ENCODE assay signal across 10 cellular contexts in genomic region chr17:42623732-42624596, GRCh38. TPM values are rescaled to one million over a fixed set of nuclear protein-coding genes. Genes with fewer than 3 reads are reported as not detected.
DNase-seq lines count a peak whose midpoint lies in the region; ATAC-seq and TF ChIP-seq lines count a peak whose summit lies in the region.
"Had no signal": no experiment of that assay in that cellular context is flagged by ENCODE, and none has a peak within 500 bp of the region (broad histone marks: within the 10 kb centered on the region; RNA-seq: fewer than 3 reads in every experiment).

No MANE protein-coding gene starts in this region.

- peaks cover 2% of the 10 kb centered on the region for H3K4me1 Mint-ChIP-seq in stimulated activated effector memory CD8-positive, alpha-beta T cell treated with anti-CD3 and anti-CD28 coated beads, Interleukin-12 subunit alpha, Interleukin-12 subunit beta, amount 100 ng/mL, for 72 hours

- intact Hi-C loops in heart right ventricle (cut with DNase I) = no loop called here
- intact Hi-C loops in left ventricle myocardium inferior (cut with micrococcal nuclease) = no loop called here
- intact Hi-C loops in esophagus squamous epithelium (cut with DNase I) = no loop called here

- H3K27ac Mint-ChIP-seq in stimulated activated effector memory CD8-positive, alpha-beta T cell treated with anti-CD3 and anti-CD28 coated beads, Interleukin-12 subunit alpha, Interleukin-12 subunit beta, amount 100 ng/mL, for 72 hours = no peak overlapping the region
- H3K27ac Mint-ChIP-seq: activated naive CD8-positive, alpha-beta T cell treated with anti-CD3 and anti-CD28 coated beads for 36 hours; nephron had no signal

- no peak overlapping the region for H3K4me3 ChIP-seq in heart right ventricle
- H3K4me3 ChIP-seq in left ventricle myocardium inferior = no peak overlapping the region
- no peak overlapping the region for H3K4me3 ChIP-seq in esophagus squamous epithelium

- ATAC-seq in heart right ventricle (peak in 6 of 8 donors; percentile 17 to 73 (median 54)), HG03159 (IDR thresholded peaks at IDR 0.05; ENCODE audit: unreplicated experiment) (no peak), GM18498 (IDR thresholded peaks at IDR 0.05; ENCODE audit: unreplicated experiment) (no peak)
- no peak for ATAC-seq in stimulated activated effector memory CD8-positive, alpha-beta T cell treated with anti-CD3 and anti-CD28 coated beads, Interleukin-12 subunit alpha, Interleukin-12 subunit beta, amount 100 ng/mL, for 72 hours

- no peaks in the 10 kb centered on the region for H3K36me3 ChIP-seq in heart right ventricle
- H3K36me3 ChIP-seq in left ventricle myocardium inferior = no peaks in the 10 kb centered on the region
- H3K36me3 ChIP-seq in esophagus squamous epithelium = no peaks in the 10 kb centered on the region

- H3K27ac ChIP-seq in heart right ventricle = no peak overlapping the region
- H3K27ac ChIP-seq in left ventricle myocardium inferior (replicated peaks) = no peak overlapping the region
- peak overlapping the region; percentile 75 to 86 (median 79) for H3K27ac ChIP-seq in esophagus squamous epithelium

- 81 to 88% methylated on average over 7 of the region's 7 CpGs for WGBS in heart right ventricle, 2 donors
- whole genome bisulfite sequencing in esophagus squamous epithelium, 2 donors = 52 to 69% methylated on average over 7 of the region's 7 CpGs

- TF ChIP-seq CTCF in heart right ventricle (IDR thresholded peaks at IDR 0.05) = no peak
- no peak for TF ChIP-seq CTCF in left ventricle myocardium inferior (IDR thresholded peaks at IDR 0.05; ENCODE audit: borderline replicate concordance)
- peak in 1 of 6 experiments; percentile 10 for TF ChIP-seq CTCF in esophagus squamous epithelium (IDR thresholded peaks at IDR 0.05)

- no peak overlapping the region for H3K4me3 Mint-ChIP-seq in stimulated activated effector memory CD8-positive, alpha-beta T cell treated with anti-CD3 and anti-CD28 coated beads, Interleukin-12 subunit alpha, Interleukin-12 subunit beta, amount 100 ng/mL, for 72 hours
- H3K4me3 Mint-ChIP-seq: activated naive CD8-positive, alpha-beta T cell treated with anti-CD3 and anti-CD28 coated beads for 36 hours; nephron had no signal

- H3K4me1 ChIP-seq in heart right ventricle (peaks cover 0 to 4% (median 2%) of the 10 kb centered on the region in 9 donors), left ventricle myocardium inferior (peaks cover 4% of the 10 kb centered on the region), esophagus squamous epithelium (peaks cover 7 to 37% (median 13%) of the 10 kb centered on the region in 3 donors)

- TF ChIP-seq POLR2A in esophagus squamous epithelium (IDR thresholded peaks at IDR 0.05) = no peak

- H3K27me3 ChIP-seq in heart right ventricle (no peaks in the 10 kb centered on the region), left ventricle myocardium inferior (ENCODE audit: low read depth) (no peaks in the 10 kb centered on the region), esophagus squamous epithelium (no peaks in the 10 kb centered on the region)

- DNase-seq in heart right ventricle = no peak
- DNase-seq in left ventricle myocardium inferior = no peak
- DNase-seq in RPMI7951 (ENCODE audit: low read depth) = peak; percentile 58
- no peak for DNase-seq in esophagus squamous epithelium (lab: John Stamatoyannopoulos, UW)
- no peak for DNase-seq in stimulated activated effector memory CD8-positive, alpha-beta T cell treated with anti-CD3 and anti-CD28 coated beads, Interleukin-12 subunit alpha, Interleukin-12 subunit beta, amount 100 ng/mL, for 72 hours (ENCODE audit: low spot score in 2 of 2)
- no peak for DNase-seq in SIG-M5 treated with dmso at 0.1 percent for 504 hours (lab: John Stamatoyannopoulos, UW; ENCODE audit: unreplicated experiment)
- DNase-seq: activated naive CD8-positive, alpha-beta T cell treated with anti-CD3 and anti-CD28 coated beads for 36 hours had no signal

- H3K9me3 Mint-ChIP-seq in stimulated activated effector memory CD8-positive, alpha-beta T cell treated with anti-CD3 and anti-CD28 coated beads, Interleukin-12 subunit alpha, Interleukin-12 subunit beta, amount 100 ng/mL, for 72 hours = no peaks in the 10 kb centered on the region
- H3K9me3 Mint-ChIP-seq: activated naive CD8-positive, alpha-beta T cell treated with anti-CD3 and anti-CD28 coated beads for 36 hours; nephron had no signal

- H3K9me3 ChIP-seq in heart right ventricle (no peaks in the 10 kb centered on the region), left ventricle myocardium inferior (replicated peaks) (no peaks in the 10 kb centered on the region), esophagus squamous epithelium (no peaks in the 10 kb centered on the region)

- no peaks in the 10 kb centered on the region for H3K36me3 Mint-ChIP-seq in stimulated activated effector memory CD8-positive, alpha-beta T cell treated with anti-CD3 and anti-CD28 coated beads, Interleukin-12 subunit alpha, Interleukin-12 subunit beta, amount 100 ng/mL, for 72 hours
- H3K36me3 Mint-ChIP-seq: activated naive CD8-positive, alpha-beta T cell treated with anti-CD3 and anti-CD28 coated beads for 36 hours had no signal

RNA-seq across cellular contexts. Expression of gene TUBG1, which starts 14.5 kb away (rescaled TPM):
- total RNA-seq in heart right ventricle (10 to 100 TPM; 28.2 to 59.8 (median 43.7) TPM), left ventricle myocardium inferior (48.0 TPM), esophagus squamous epithelium (10 to 100 TPM; 22.3 to 61.9 (median 46.5) TPM)
- polyA plus RNA-seq in heart right ventricle = 100 to 1,000 TPM in 1 of 2 donors, 10 to 100 TPM in 1; 33.9 to 107 TPM
- total RNA-seq in RPMI7951 (2014; rRNA removed; shearing (Covaris generic)) = 128 and 148 TPM in 2 replicates

RNA-seq across cellular contexts. Expression of gene RETREG3, which starts 14.8 kb away (rescaled TPM):
- 10 to 100 TPM; 18.5 to 29.9 (median 25.2) TPM for total RNA-seq in heart right ventricle
- 10 to 100 TPM in 1 of 2 donors, 1 to 10 TPM in 1; 9.8 to 16.1 TPM for polyA plus RNA-seq in heart right ventricle
- total RNA-seq in left ventricle myocardium inferior = 17.6 TPM
- 25.4 and 28.7 TPM in 2 replicates for total RNA-seq in RPMI7951 (2014; rRNA removed; shearing (Covaris generic))
- 10 to 100 TPM; 35.7 to 59.6 (median 53.0) TPM for total RNA-seq in esophagus squamous epithelium

RNA-seq across cellular contexts. Expression of gene TUBG2, which starts 35.1 kb away (rescaled TPM):
- total RNA-seq in heart right ventricle = 10 to 100 TPM; 10.6 to 20.4 (median 14.7) TPM
- 10 to 100 TPM in 1 of 2 donors, 1 to 10 TPM in 1; 9.8 to 21.3 TPM for polyA plus RNA-seq in heart right ventricle
- total RNA-seq in left ventricle myocardium inferior = 15.6 TPM
- total RNA-seq in RPMI7951 (2014; rRNA removed; shearing (Covaris generic)) = 19.9 and 21.6 TPM in 2 replicates
- total RNA-seq in esophagus squamous epithelium = 10 to 100 TPM in 1 of 4 donors, 1 to 10 TPM in 3; 7.1 to 14.5 (median 8.8) TPM

RNA-seq across cellular contexts. Expression of gene PSMC3IP, which starts 46.4 kb away (rescaled TPM):
- total RNA-seq in heart right ventricle (1 to 10 TPM; 1.1 to 3.1 (median 1.6) TPM), left ventricle myocardium inferior (2.5 TPM), esophagus squamous epithelium (1 to 10 TPM in 3 of 4 donors, under 1 TPM in 1; 0.61 to 4.8 (median 2.8) TPM)
- polyA plus RNA-seq in heart right ventricle = 1 to 10 TPM; 2.9 TPM
- total RNA-seq in RPMI7951 (2014; rRNA removed; shearing (Covaris generic)) = 18.7 and 25.0 TPM in 2 replicates

RNA-seq across cellular contexts. Expression of gene PLEKHH3, which starts 52.8 kb away (rescaled TPM):
- total RNA-seq in heart right ventricle = 10 to 100 TPM; 12.8 to 34.8 (median 22.0) TPM
- polyA plus RNA-seq in heart right ventricle = 10 to 100 TPM; 23.6 to 42.1 TPM
- 21.5 TPM for total RNA-seq in left ventricle myocardium inferior
- total RNA-seq in RPMI7951 (2014; rRNA removed; shearing (Covaris generic)) = 9.9 and 12.5 TPM in 2 replicates
- total RNA-seq in esophagus squamous epithelium = 10 to 100 TPM; 41.0 to 55.8 (median 55.1) TPM

Comparison
In these comparisons a context has a peak if more than half of its experiments do, and no peak if none do; other contexts are left out.
1. ATAC-seq: peak in heart right ventricle (6 of 8); none in stimulated activated effector memory CD8-positive, alpha-beta T cell treated with anti-CD3 and anti-CD28 coated beads, Interleukin-12 subunit alpha, Interleukin-12 subunit beta, amount 100 ng/mL, for 72 hours (single experiment), HG03159 (single experiment) and GM18498 (single experiment).
2. H3K27ac ChIP-seq: peak in esophagus squamous epithelium (4 of 4); none in heart right ventricle (0 of 10) and left ventricle myocardium inferior (single experiment).